Comparison of ENCODE assay signal across 22 cellular contexts in genomic region chr9:34663296-34663590, GRCh38. TPM values are rescaled to one million over a fixed set of nuclear protein-coding genes. Genes with fewer than 3 reads are reported as not detected.
DNase-seq lines count a peak whose midpoint lies in the region; ATAC-seq and TF ChIP-seq lines count a peak whose summit lies in the region.
"Had no signal": no experiment of that assay in that cellular context is flagged by ENCODE, and none has a peak within 500 bp of the region (broad histone marks: within the 10 kb centered on the region; RNA-seq: fewer than 3 reads in every experiment).

No MANE protein-coding gene starts in this region.

- peaks cover 3% of the 10 kb centered on the region for H4K20me1 ChIP-seq in osteoblast (ENCODE audit: insufficient read depth, low read length)

- H3K27ac ChIP-seq in osteoblast (ENCODE audit: low read depth, low read length): no peak overlapping the region
- H3K27ac ChIP-seq: brain microvascular endothelial cell had no signal

- no peaks in the 10 kb centered on the region for H3K9me3 Mint-ChIP-seq in activated CD4-positive, alpha-beta memory T cell treated with anti-CD3 and anti-CD28 coated beads for 36 hours
- H3K9me3 Mint-ChIP-seq in MCF 10A (ENCODE audit: unreplicated experiment): no peaks in the 10 kb centered on the region
- H3K9me3 Mint-ChIP-seq: nephron progenitor cell; stimulated activated naive B cell treated with anti-CD40 and anti-IgM and Interleukin-4, amounts not matched to agents 10 μg/mL and 1 μg/mL and 100 μg/mL, for 72 hours had no signal

- TF ChIP-seq CTCF in MCF 10A (IDR thresholded peaks at IDR 0.05; ENCODE audit: unreplicated experiment): no peak
- TF ChIP-seq CTCF in osteoblast (IDR thresholded peaks at IDR 0.05; ENCODE audit: extremely low read depth, low read depth, low read length): no peak

- no peak overlapping the region for H3K4me2 ChIP-seq in osteoblast (ENCODE audit: insufficient read depth, low read length)

- CTCF ChIA-PET in activated CD4-positive, alpha-beta memory T cell treated with anti-CD3 and anti-CD28 coated beads for 36 hours (lab: Charles Lee): interaction anchor here (0.6 to 5.0 kb wide), 7 partner anchors 16 to 991 kb away, joined by 3 to 46 read pairs (median 8); partner anchors contain the start of gene GALT
- CTCF ChIA-PET in MCF 10A (lab: Yijun Ruan, JAX): interaction anchor here (0.7 to 1.5 kb wide), 5 partner anchors 16 to 39 kb away, joined by 3 to 5 read pairs (median 3); no protein-coding TSS in a partner anchor

- H3K36me3 Mint-ChIP-seq in activated CD4-positive, alpha-beta memory T cell treated with anti-CD3 and anti-CD28 coated beads for 36 hours: peaks cover 2% of the 10 kb centered on the region
- H3K36me3 Mint-ChIP-seq in MCF 10A (ENCODE audit: insufficient read depth, unreplicated experiment): peaks cover 9% of the 10 kb centered on the region

- H3K4me1 ChIP-seq in osteoblast (ENCODE audit: insufficient read depth, low read length): peaks cover 12% of the 10 kb centered on the region

- ATAC-seq in HG02870 (IDR thresholded peaks at IDR 0.05; ENCODE audit: unreplicated experiment): no peak
- ATAC-seq: stimulated activated naive B cell treated with anti-CD40 and anti-IgM and Interleukin-4, amounts not matched to agents 10 μg/mL and 1 μg/mL and 100 μg/mL, for 72 hours had no signal

- H3K27me3 ChIP-seq in osteoblast (ENCODE audit: insufficient read depth, low read length): no peaks in the 10 kb centered on the region
- H3K27me3 ChIP-seq: brain microvascular endothelial cell, vagina had no signal

- POLR2A ChIA-PET in activated CD4-positive, alpha-beta memory T cell treated with anti-CD3 and anti-CD28 coated beads for 36 hours (lab: Charles Lee): interaction anchor here (0.8 kb wide), 1 partner anchor 25 kb away, joined by 3 read pairs; the partner anchor contains the start of gene SIGMAR1
- POLR2A ChIA-PET in MCF 10A (lab: Yijun Ruan, JAX): interaction anchor here (2.7 kb wide), 1 partner anchor 12 kb away, joined by 11 read pairs; the partner anchor contains the start of gene IL11RA

- no peak overlapping the region for H3K4me3 ChIP-seq in osteoblast (ENCODE audit: insufficient read depth, low read length)
- H3K4me3 ChIP-seq: vagina had no signal

- no peak overlapping the region for H2AFZ ChIP-seq in osteoblast (ENCODE audit: low read length)

- no peaks in the 10 kb centered on the region for H3K9me3 ChIP-seq in osteoblast (ENCODE audit: low read depth, low read length)
- H3K9me3 ChIP-seq: vagina had no signal

- H3K4me3 Mint-ChIP-seq in activated CD4-positive, alpha-beta memory T cell treated with anti-CD3 and anti-CD28 coated beads for 36 hours: no peak overlapping the region
- no peak overlapping the region for H3K4me3 Mint-ChIP-seq in MCF 10A (ENCODE audit: unreplicated experiment)
- H3K4me3 Mint-ChIP-seq: CD14-positive monocyte; nephron progenitor cell; stimulated activated naive B cell treated with anti-CD40 and anti-IgM and Interleukin-4, amounts not matched to agents 10 μg/mL and 1 μg/mL and 100 μg/mL, for 72 hours had no signal

- peak; percentile 25 for DNase-seq in activated CD4-positive, alpha-beta T cell treated with anti-CD3 and anti-CD28 coated beads, Interleukin-2, amount 50 U/mL, for 1 hour
- DNase-seq in activated CD4-positive, alpha-beta T cell treated with anti-CD3 and anti-CD28 coated beads for 4 hours: no peak
- DNase-seq in activated CD4-positive, alpha-beta memory T cell treated with anti-CD3 and anti-CD28 coated beads for 36 hours: no peak
- no peak for DNase-seq in MCF 10A (ENCODE audit: unreplicated experiment)
- DNase-seq in osteoblast (ENCODE audit: insufficient read length, low spot score, missing footprints): peak; percentile 48
- no peak for DNase-seq in HUDEP-2 (lab: John Stamatoyannopoulos, UW; ENCODE audit: unreplicated experiment in 76 of 76)
- DNase-seq in COR-L47 (lab: John Stamatoyannopoulos, UW): no peak
- DNase-seq: brain microvascular endothelial cell; head of caudate nucleus; KG1; mesenchymal stem cell; NCI-H1105 treated with DMSO at 0.1 percent for 48 hours; nephron progenitor cell; stimulated activated CD4-positive, alpha-beta T cell treated with anti-CD3 and anti-CD28 coated beads, Interleukin-12 subunit alpha, Interleukin-12 subunit beta, amount 100 ng/mL, for 4 hours; stimulated activated naive B cell treated with anti-CD40 and anti-IgM and Interleukin-4, amounts not matched to agents 10 μg/mL and 1 μg/mL and 100 μg/mL, for 72 hours had no signal

- H3K36me3 ChIP-seq in osteoblast (ENCODE audit: insufficient read depth, low read length): no peaks in the 10 kb centered on the region
- H3K36me3 ChIP-seq: brain microvascular endothelial cell, vagina had no signal

- no TSS peak for BruUV-seq in MCF 10A (replicated peaks; lab: Mats Ljungman, UMichigan)

- peak overlapping the region; percentile 74 for H3K27ac Mint-ChIP-seq in activated CD4-positive, alpha-beta memory T cell treated with anti-CD3 and anti-CD28 coated beads for 36 hours
- peak overlapping the region; percentile 69 for H3K27ac Mint-ChIP-seq in MCF 10A (ENCODE audit: low read depth, unreplicated experiment)
- H3K27ac Mint-ChIP-seq: nephron progenitor cell; stimulated activated naive B cell treated with anti-CD40 and anti-IgM and Interleukin-4, amounts not matched to agents 10 μg/mL and 1 μg/mL and 100 μg/mL, for 72 hours had no signal

- no peaks in the 10 kb centered on the region for H3K27me3 Mint-ChIP-seq in activated CD4-positive, alpha-beta memory T cell treated with anti-CD3 and anti-CD28 coated beads for 36 hours
- H3K27me3 Mint-ChIP-seq in MCF 10A (ENCODE audit: insufficient read depth, unreplicated experiment): no peaks in the 10 kb centered on the region
- H3K27me3 Mint-ChIP-seq: stimulated activated naive B cell treated with anti-CD40 and anti-IgM and Interleukin-4, amounts not matched to agents 10 μg/mL and 1 μg/mL and 100 μg/mL, for 72 hours had no signal

- intact Hi-C loops in activated CD4-positive, alpha-beta memory T cell treated with anti-CD3 and anti-CD28 coated beads for 36 hours (cut with micrococcal nuclease): no loop called here
- intact Hi-C loops in MCF 10A (cut with micrococcal nuclease): no loop called here

- H3K79me2 ChIP-seq in osteoblast (ENCODE audit: insufficient read depth, low read length): peaks cover 20% of the 10 kb centered on the region

- H3K4me1 Mint-ChIP-seq in activated CD4-positive, alpha-beta memory T cell treated with anti-CD3 and anti-CD28 coated beads for 36 hours (ENCODE audit: low read depth): peaks cover 47% of the 10 kb centered on the region
- peaks cover 17% of the 10 kb centered on the region for H3K4me1 Mint-ChIP-seq in MCF 10A (ENCODE audit: insufficient read depth, unreplicated experiment)

RNA-seq across cellular contexts. Expression of gene CCL27, which starts 0.8 kb away (rescaled TPM):
- total RNA-seq in activated CD4-positive, alpha-beta memory T cell treated with anti-CD3 and anti-CD28 coated beads for 36 hours: under 1 TPM in 1 of 2 experiments, not detected in 1; 0.80 TPM
- 0.49 TPM in 1 of 2 replicates, not detected in the other for total RNA-seq in MCF 10A (2022)
- total RNA-seq in osteoblast: 0.36 TPM in 1 of 2 replicates, not detected in the other
- total RNA-seq: dermis microvascular lymphatic vessel endothelial cell, H1, pulmonary artery endothelial cell, RPMI7951, vagina had no signal

RNA-seq across cellular contexts. Expression of gene IL11RA, which starts 11.3 kb away (rescaled TPM):
- total RNA-seq in activated CD4-positive, alpha-beta memory T cell treated with anti-CD3 and anti-CD28 coated beads for 36 hours: 10 to 100 TPM; 19.3 to 22.1 TPM
- total RNA-seq in MCF 10A (2022) (4.0 and 8.0 TPM in 2 replicates), osteoblast (34.4 and 38.0 TPM in 2 replicates)

RNA-seq across cellular contexts. Expression of gene GALT, which starts 16.8 kb away (rescaled TPM):
- total RNA-seq in activated CD4-positive, alpha-beta memory T cell treated with anti-CD3 and anti-CD28 coated beads for 36 hours: 10 to 100 TPM; 56.0 to 59.2 TPM
- 21.3 and 26.8 TPM in 2 replicates for total RNA-seq in MCF 10A (2022)
- total RNA-seq in osteoblast: 32.6 and 38.9 TPM in 2 replicates

RNA-seq across cellular contexts. Expression of gene SIGMAR1, which starts 25.7 kb away (rescaled TPM):
- total RNA-seq in activated CD4-positive, alpha-beta memory T cell treated with anti-CD3 and anti-CD28 coated beads for 36 hours: 10 to 100 TPM; 65.9 to 67.6 TPM
- 82.1 and 99.8 TPM in 2 replicates for total RNA-seq in MCF 10A (2022)
- 72.7 and 73.4 TPM in 2 replicates for total RNA-seq in osteoblast

RNA-seq across cellular contexts. Expression of gene CCL19, which starts 27.8 kb away (rescaled TPM):
- not detected for total RNA-seq in activated CD4-positive, alpha-beta memory T cell treated with anti-CD3 and anti-CD28 coated beads for 36 hours
- total RNA-seq in MCF 10A (2022) (not detected in 2 replicates), osteoblast (not detected in 2 replicates)
- total RNA-seq: dermis microvascular lymphatic vessel endothelial cell, H1, pulmonary artery endothelial cell, RPMI7951 had no signal

Comparison
In these comparisons a context has a peak if more than half of its experiments do, and no peak if none do; other contexts are left out.
1. DNase-seq: peak in activated CD4-positive, alpha-beta T cell treated with anti-CD3 and anti-CD28 coated beads, Interleukin-2, amount 50 U/mL, for 1 hour (single experiment) and osteoblast (single experiment); none in activated CD4-positive, alpha-beta T cell treated with anti-CD3 and anti-CD28 coated beads for 4 hours (0 of 2), activated CD4-positive, alpha-beta memory T cell treated with anti-CD3 and anti-CD28 coated beads for 36 hours (single experiment), MCF 10A (single experiment), HUDEP-2 (0 of 76) and COR-L47 (single experiment).